ENCODE assay signal across 1 cellular context in the genomic region with DNA sequence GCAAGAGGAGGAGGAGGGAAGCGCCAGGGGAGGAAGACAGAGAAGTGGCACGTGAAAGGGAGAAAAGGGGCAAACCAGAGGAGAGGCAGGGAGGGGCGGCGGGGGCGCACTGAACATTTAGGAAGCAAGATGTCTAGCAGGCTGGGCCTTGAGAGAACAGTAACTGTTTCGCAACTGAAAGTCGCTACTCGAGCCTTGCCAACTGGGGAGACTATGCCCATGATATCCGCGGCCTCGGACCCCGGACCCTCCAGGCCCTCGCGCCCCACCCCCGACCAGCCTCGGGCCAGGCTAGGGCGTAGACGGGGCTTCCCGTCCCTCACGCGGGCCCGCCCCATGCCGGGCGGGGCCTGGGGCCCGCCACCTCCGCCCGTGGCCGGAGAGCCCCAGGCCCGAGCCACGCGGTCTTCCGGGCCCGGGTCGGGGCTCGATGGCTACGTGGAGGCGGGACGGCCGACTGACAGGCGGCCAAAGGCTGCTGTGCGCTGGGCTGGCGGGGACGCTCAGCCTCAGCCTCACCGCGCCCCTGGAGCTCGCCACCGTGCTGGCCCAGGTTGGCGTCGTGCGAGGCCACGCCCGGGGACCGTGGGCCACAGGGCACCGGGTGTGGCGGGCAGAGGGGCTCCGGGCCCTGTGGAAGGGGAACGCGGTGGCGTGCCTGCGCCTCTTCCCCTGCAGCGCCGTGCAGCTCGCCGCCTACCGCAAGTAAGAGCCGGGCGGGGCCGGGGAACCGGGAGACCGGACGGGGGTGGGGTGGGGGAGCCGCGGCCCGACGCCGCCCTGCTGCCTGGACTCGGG.
TF ChIP-seq lines count a peak whose summit lies in the region.

Gene SLC25A43 (plus strand): TSS at position 363 of the 798 bp plus-strand sequence. CDS start 68 bp downstream, at position 431.

TF ChIP-seq in WTC11, 78 proteins besides CTCF, POLR2A, EP300 and RAD21 (continued from another document):
- TF ChIP-seq TEAD4 (CRISPR knock-in tag; IDR thresholded peaks at IDR 0.05) (no peak), EMX1 (CRISPR knock-in tag; IDR thresholded peaks at IDR 0.05) (no peak), ZSCAN18 (CRISPR knock-in tag; IDR thresholded peaks at IDR 0.05) (no peak)
